Comparison of ENCODE assay signal across 16 cellular contexts in genomic region chrX:8906299-8906698, GRCh38.
"Had no signal": no experiment of that assay in that cellular context is flagged by ENCODE, and none has a peak within 500 bp of the region (broad histone marks: within the 10 kb centered on the region; RNA-seq: fewer than 3 reads in every experiment).

No MANE protein-coding gene starts in this region.

- H3K36me3 ChIP-seq: esophagus muscularis mucosa, left lung, lower lobe of right lung, sigmoid colon had no signal

- ATAC-seq: effector memory CD8-positive, alpha-beta T cell; left lung; lower lobe of right lung; natural killer cell had no signal

- H3K4me3 Mint-ChIP-seq: effector memory CD8-positive, alpha-beta T cell; memory B cell; mesothelial cell of epicardium; natural killer cell had no signal

- H3K36me3 Mint-ChIP-seq: memory B cell, mesothelial cell of epicardium, natural killer cell had no signal

- H3K4me1 Mint-ChIP-seq: mesothelial cell of epicardium, natural killer cell had no signal

- H3K4me1 ChIP-seq: esophagus muscularis mucosa, left lung, lower lobe of right lung, sigmoid colon had no signal

- H3K9me3 ChIP-seq: esophagus muscularis mucosa, left lung, lower lobe of right lung, sigmoid colon had no signal

- DNase-seq: effector memory CD8-positive, alpha-beta T cell; foreskin melanocyte; islet precursor cell; left lung; lower lobe of right lung; natural killer cell; posterior cingulate gyrus; sigmoid colon; stimulated activated naive CD4-positive, alpha-beta T cell; trophoblast cell had no signal

- H3K27ac Mint-ChIP-seq: effector memory CD8-positive, alpha-beta T cell; memory B cell; mesothelial cell of epicardium; natural killer cell had no signal

- H3K27ac ChIP-seq: epithelial cell of prostate, esophagus muscularis mucosa, left lung, lower lobe of right lung, sigmoid colon, skin epidermis had no signal

- H3K4me3 ChIP-seq: esophagus muscularis mucosa, left lung, lower lobe of right lung, sigmoid colon, skin epidermis had no signal

- H3K27me3 ChIP-seq: esophagus muscularis mucosa, left lung, sigmoid colon had no signal

- FAIRE-seq: urothelium cell line had no signal

- H3K9me3 Mint-ChIP-seq: effector memory CD8-positive, alpha-beta T cell; memory B cell; natural killer cell had no signal
